5 cellular contexts compared by ENCODE assay signal in the genomic region with DNA sequence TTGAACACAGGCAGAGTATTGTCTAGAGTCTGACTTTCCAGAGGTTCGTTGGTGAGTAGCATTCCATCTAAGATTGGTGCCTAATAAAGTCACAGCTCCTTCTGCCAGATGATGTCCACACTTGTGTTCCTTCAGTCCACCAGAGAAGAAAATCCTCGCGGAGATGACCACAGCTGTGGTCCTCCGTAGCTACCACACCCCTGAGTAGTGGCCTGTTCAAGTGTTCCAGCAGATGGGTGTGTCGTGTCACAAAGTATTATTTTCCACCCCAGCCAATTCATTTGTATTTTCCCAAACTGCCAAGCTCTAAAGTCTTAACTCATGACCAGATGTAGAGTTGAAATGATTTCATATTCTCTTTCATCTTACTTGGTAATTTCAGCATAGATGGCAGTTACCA.
"Had no signal": no experiment of that assay in that cellular context is flagged by ENCODE, and none has a peak within 500 bp of the region (broad histone marks: within the 10 kb centered on the region; RNA-seq: fewer than 3 reads in every experiment).

No MANE protein-coding gene starts in this region.

- DNase-seq: GM23248, GOT3, H9, HCEC 1CT, IMR-90 had no signal

- H3K27ac ChIP-seq: GM23248 had no signal

- H3K4me3 ChIP-seq: GM23248 had no signal
